Comparison of ENCODE assay signal across 18 cellular contexts in the genomic region with DNA sequence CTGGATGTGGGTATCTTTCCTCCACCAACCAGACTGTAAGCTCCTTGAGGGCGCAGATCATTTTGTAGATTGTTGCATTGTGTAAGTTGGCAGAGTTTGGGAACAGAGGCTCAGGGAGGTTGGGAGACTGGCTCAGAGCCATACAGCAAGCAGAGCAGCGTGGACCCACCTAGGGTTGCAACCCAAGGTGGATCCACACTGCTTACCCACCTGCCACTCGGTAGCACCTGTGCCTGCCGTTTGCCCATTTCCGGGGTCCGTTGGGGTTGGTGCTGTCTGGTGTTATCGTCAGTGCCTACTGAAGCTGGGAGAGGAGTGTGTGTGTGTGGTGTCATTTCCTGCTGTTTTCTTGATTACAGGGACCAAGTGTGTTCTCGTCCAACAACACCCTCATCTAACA. TPM values are rescaled to one million over a fixed set of nuclear protein-coding genes. Genes with fewer than 3 reads are reported as not detected.
DNase-seq lines count a peak whose midpoint lies in the region; ATAC-seq and TF ChIP-seq lines count a peak whose summit lies in the region.
"Had no signal": no experiment of that assay in that cellular context is flagged by ENCODE, and none has a peak within 500 bp of the region (broad histone marks: within the 10 kb centered on the region; RNA-seq: fewer than 3 reads in every experiment).

No MANE protein-coding gene starts in this region.

- H3K4me3 ChIP-seq in cardiac muscle cell: no peak overlapping the region
- no peak overlapping the region for H3K4me3 ChIP-seq in left ventricle myocardium inferior
- H3K4me3 ChIP-seq: esophagus squamous epithelium, left lung had no signal

- H3K27ac ChIP-seq in cardiac muscle cell (peak overlapping the region; percentile 90), left ventricle myocardium inferior (replicated peaks) (no peak overlapping the region)
- H3K27ac ChIP-seq: left lung had no signal

- H3K9me3 Mint-ChIP-seq in activated T-helper 17 cell treated with anti-CD3 and anti-CD28 coated beads, Interleukin-2, amount 50 U/mL, for 72 hours: no peaks in the 10 kb centered on the region
- H3K9me3 Mint-ChIP-seq in mesothelial cell of epicardium: no peaks in the 10 kb centered on the region
- H3K9me3 Mint-ChIP-seq: CD4-positive, alpha-beta memory T cell had no signal

- peaks cover 14% of the 10 kb centered on the region for H3K4me1 Mint-ChIP-seq in activated T-helper 17 cell treated with anti-CD3 and anti-CD28 coated beads, Interleukin-2, amount 50 U/mL, for 72 hours
- H3K4me1 Mint-ChIP-seq in mesothelial cell of epicardium: peaks cover 89% of the 10 kb centered on the region

- H3K9me3 ChIP-seq in cardiac muscle cell (ENCODE audit: low read depth) (no peaks in the 10 kb centered on the region), left ventricle myocardium inferior (replicated peaks) (no peaks in the 10 kb centered on the region)
- H3K9me3 ChIP-seq: esophagus squamous epithelium, left lung had no signal

- peak overlapping the region; percentile 57 for H3K27ac Mint-ChIP-seq in activated T-helper 17 cell treated with anti-CD3 and anti-CD28 coated beads, Interleukin-2, amount 50 U/mL, for 72 hours
- peak overlapping the region; percentile 66 for H3K27ac Mint-ChIP-seq in mesothelial cell of epicardium

- no peaks in the 10 kb centered on the region for H3K27me3 ChIP-seq in cardiac muscle cell
- H3K27me3 ChIP-seq in left ventricle myocardium inferior (ENCODE audit: low read depth): no peaks in the 10 kb centered on the region
- H3K27me3 ChIP-seq: esophagus squamous epithelium, left lung had no signal

- ATAC-seq in activated T-helper 17 cell treated with anti-CD3 and anti-CD28 coated beads, Interleukin-2, amount 50 U/mL, for 72 hours (replicated peaks): no peak

- DNase-seq in cardiac muscle cell (ENCODE audit: low read depth in 1 of 2, low spot score in 1 of 2) (no peak), left ventricle myocardium inferior (no peak), mesothelial cell of epicardium (ENCODE audit: low spot score in 2 of 2, unreplicated experiment in 2 of 2) (no peak), NCI-H510A (lab: John Stamatoyannopoulos, UW) (no peak), NK-92 (lab: John Stamatoyannopoulos, UW; ENCODE audit: unreplicated experiment) (no peak)
- no peak for DNase-seq in activated CD4-positive, CD25-positive, alpha-beta regulatory T cell treated with anti-CD3 and anti-CD28 coated beads, Interleukin-2, amount 50 U/mL, for 72 hours
- DNase-seq: caudate nucleus; CD4-positive, alpha-beta memory T cell; DMS153; effector CD8-positive, alpha-beta T cell; esophagus squamous epithelium; glutamatergic neuron; Karpas-422; NCI-H1048; NCI-H1930; NCI-H345 had no signal

- peaks cover 72% of the 10 kb centered on the region for H3K36me3 ChIP-seq in cardiac muscle cell
- peaks cover 21% of the 10 kb centered on the region for H3K36me3 ChIP-seq in left ventricle myocardium inferior

- intact Hi-C loops in left ventricle myocardium inferior (cut with micrococcal nuclease): no loop called here

- H3K4me3 Mint-ChIP-seq in activated T-helper 17 cell treated with anti-CD3 and anti-CD28 coated beads, Interleukin-2, amount 50 U/mL, for 72 hours: no peak overlapping the region
- no peak overlapping the region for H3K4me3 Mint-ChIP-seq in mesothelial cell of epicardium
- H3K4me3 Mint-ChIP-seq: CD4-positive, alpha-beta memory T cell had no signal

- H3K4me1 ChIP-seq in cardiac muscle cell (ENCODE audit: low read depth) (peaks cover 74% of the 10 kb centered on the region), left ventricle myocardium inferior (peaks cover 70% of the 10 kb centered on the region)

- H3K27me3 Mint-ChIP-seq in activated T-helper 17 cell treated with anti-CD3 and anti-CD28 coated beads, Interleukin-2, amount 50 U/mL, for 72 hours: peaks cover 7% of the 10 kb centered on the region
- no peaks in the 10 kb centered on the region for H3K27me3 Mint-ChIP-seq in mesothelial cell of epicardium (ENCODE audit: low read depth)

- no peaks in the 10 kb centered on the region for H3K36me3 Mint-ChIP-seq in activated T-helper 17 cell treated with anti-CD3 and anti-CD28 coated beads, Interleukin-2, amount 50 U/mL, for 72 hours (ENCODE audit: low read depth)
- peaks cover 49% of the 10 kb centered on the region for H3K36me3 Mint-ChIP-seq in mesothelial cell of epicardium
- H3K36me3 Mint-ChIP-seq: CD4-positive, alpha-beta memory T cell had no signal

- no peak for TF ChIP-seq CTCF in cardiac muscle cell (IDR thresholded peaks at IDR 0.05; ENCODE audit: low read depth, low read length)
- TF ChIP-seq CTCF in left ventricle myocardium inferior (IDR thresholded peaks at IDR 0.05; ENCODE audit: borderline replicate concordance): no peak
- TF ChIP-seq CTCF in mesothelial cell of epicardium (IDR thresholded peaks at IDR 0.05; ENCODE audit: unreplicated experiment): no peak

RNA-seq across cellular contexts. Expression of gene SMAD6, which starts 19.0 kb away (rescaled TPM):
- total RNA-seq in cardiac muscle cell (232 and 274 TPM in 2 replicates), left ventricle myocardium inferior (20.3 TPM), mesothelial cell of epicardium (164 to 176 TPM (median 176 TPM) in 3 replicates)
- 106 and 155 TPM in 2 replicates for polyA plus RNA-seq in cardiac muscle cell
- total RNA-seq in activated T-helper 17 cell treated with anti-CD3 and anti-CD28 coated beads, Interleukin-2, amount 50 U/mL, for 72 hours: under 1 TPM in 1 of 2 donors, not detected in 1; 0.19 TPM
- polyA plus RNA-seq: CD4-positive, alpha-beta memory T cell had no signal

Comparison
In these comparisons a context has a peak if more than half of its experiments do, and no peak if none do; other contexts are left out.
1. RNA of gene SMAD6, which starts 19.0 kb away (total RNA-seq): 232 to 274 TPM in cardiac muscle cell, 164 to 176 TPM in mesothelial cell of epicardium and 20.3 TPM in left ventricle myocardium inferior (single experiment); 0.19 TPM in activated T-helper 17 cell treated with anti-CD3 and anti-CD28 coated beads, Interleukin-2, amount 50 U/mL, for 72 hours; every median in the first group is over 10 times any median in the second.